In the genomic region with DNA sequence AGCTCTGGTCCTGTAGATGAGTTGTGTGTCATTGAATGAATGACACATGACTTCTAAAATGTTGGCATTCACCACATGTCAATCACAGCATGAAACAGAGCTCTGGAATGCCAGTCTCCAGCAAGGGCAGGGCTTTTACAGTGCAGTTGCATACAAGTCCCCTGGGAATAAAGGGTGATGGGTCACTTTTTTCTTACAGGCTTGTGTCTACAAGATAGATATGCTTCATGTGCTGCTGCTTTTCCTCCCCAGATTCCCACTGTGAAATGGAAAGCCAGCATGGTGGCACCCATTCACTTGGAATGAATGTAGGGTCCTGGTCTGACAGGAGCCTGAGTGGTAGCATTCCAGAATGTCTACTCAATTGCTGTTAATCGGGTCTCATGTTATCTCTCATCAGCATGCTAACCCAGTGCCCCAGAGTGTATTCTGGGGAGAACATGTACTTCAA, we compare ENCODE assay signal across 13 cellular contexts.
DNase-seq lines count a peak whose midpoint lies in the region; ATAC-seq, FAIRE-seq and TF ChIP-seq lines count a peak whose summit lies in the region.
"Had no signal": no experiment of that assay in that cellular context is flagged by ENCODE, and none has a peak within 500 bp of the region (broad histone marks: within the 10 kb centered on the region; RNA-seq: fewer than 3 reads in every experiment).

No MANE protein-coding gene starts in this region.

- no peaks in the 10 kb centered on the region for H3K36me3 ChIP-seq in K562 (ENCODE audit: control insufficient read depth, insufficient read depth, low read length)
- H3K36me3 ChIP-seq in kidney epithelial cell (ENCODE audit: control insufficient read depth, insufficient read depth, low read length), result no peaks in the 10 kb centered on the region
- H3K36me3 ChIP-seq in testis (ENCODE audit: low read depth, missing control alignments), result no peaks in the 10 kb centered on the region
- H3K36me3 ChIP-seq: BLaER1 treated with 17β-estradiol and CSF1 and Interleukin-3, amounts not matched to agents 10 nM and 100 nM; colonic mucosa had no signal

- H2AFZ ChIP-seq in K562 (ENCODE audit: low read depth, low read length), result no peak overlapping the region

- in situ Hi-C loops in K562 (cut with MboI), result no loop called here

- TF ChIP-seq EP300 in K562 (IDR thresholded peaks at IDR 0.05; ENCODE audit: low read length), result no peak

- BruUV-seq in K562 (replicated peaks; lab: Mats Ljungman, UMichigan), result no TSS peak

- CTCF ChIA-PET in K562 (lab: Yijun Ruan, JAX; ENCODE audit: low intra/inter-chr PET ratio), result no interaction called here

- no peak for TF ChIP-seq POLR2A in K562 (conservative IDR thresholded peaks at IDR 0.05)
- TF ChIP-seq POLR2A in testis (IDR thresholded peaks at IDR 0.05), result no peak

- intact Hi-C loops in K562 (cut with micrococcal nuclease), result no loop called here
- intact Hi-C loops in testis (cut with DNase I; ENCODE audit: low total_unique reads), result no loop called here

- POLR2A ChIA-PET in K562 (lab: Yijun Ruan, JAX), result no interaction called here

- peak; percentile 61 for DNase-seq in AG08395 (ENCODE audit: low spot score)
- DNase-seq in LoVo (ENCODE audit: low spot score), result peak; percentile 38
- DNase-seq in K562 (ENCODE audit: extremely low read depth in 1 of 4, low spot score in 3 of 4), result no peak
- DNase-seq in kidney epithelial cell (ENCODE audit: low read depth), result peak; percentile 80
- DNase-seq in testis, result no peak
- no peak for DNase-seq in C1 segment of cervical spinal cord (lab: John Stamatoyannopoulos, UW)
- DNase-seq: activated CD4-positive, CD25-positive, alpha-beta regulatory T cell treated with anti-CD3 and anti-CD28 coated beads, Interleukin-2, amount 50 U/mL, for 72 hours; colonic mucosa; NCI-H2107; Right ventricle myocardium superior had no signal

- H3K4me3 ChIP-seq in K562, result no peak overlapping the region
- no peak overlapping the region for H3K4me3 ChIP-seq in kidney epithelial cell (ENCODE audit: low read depth, low read length)
- no peak overlapping the region for H3K4me3 ChIP-seq in testis
- H3K4me3 ChIP-seq: BLaER1 treated with 17β-estradiol and CSF1 and Interleukin-3, amounts not matched to agents 10 nM and 100 nM; colonic mucosa had no signal

- TF ChIP-seq CTCF in K562 (IDR thresholded peaks at IDR 0.05 in 2 of 3, conservative IDR thresholded peaks at IDR 0.05 in 1 of 3; ENCODE audit: insufficient read depth in 2 of 3, low read depth in 1 of 3, low read length in 3 of 3) (no peak), kidney epithelial cell (IDR thresholded peaks at IDR 0.05; ENCODE audit: insufficient read depth, low read length, poor library complexity, severe bottlenecking) (no peak), testis (IDR thresholded peaks at IDR 0.05) (no peak)

- peak overlapping the region; percentile 30; the same call in 1 of the 2 replicates for H3K4me2 ChIP-seq in K562 (ENCODE audit: insufficient read depth, low read length)
- H3K4me2 ChIP-seq: BLaER1 treated with 17β-estradiol and CSF1 and Interleukin-3, amounts not matched to agents 10 nM and 100 nM had no signal

- H3K9ac ChIP-seq in K562 (ENCODE audit: insufficient read depth in 1 of 2, low read depth in 2 of 2, low read length in 2 of 2), result no peak overlapping the region
- H3K9ac ChIP-seq: BLaER1 treated with 17β-estradiol and CSF1 and Interleukin-3, amounts not matched to agents 10 nM and 100 nM had no signal

- WGBS in K562 (ENCODE audit: insufficient coverage, low coverage, missing lambda C conversion rate), result 57% methylated on average over 1 of the region's 1 CpG
- WGBS in testis, 2 donors, result 57 to 68% methylated on average over 1 of the region's 1 CpG

- TF ChIP-seq RAD21 in K562 (CRISPR knock-in tag; conservative IDR thresholded peaks at IDR 0.05 in 1 of 2, IDR thresholded peaks at IDR 0.05 in 1 of 2), result no peak

- no peaks in the 10 kb centered on the region for H3K9me1 ChIP-seq in K562 (ENCODE audit: control insufficient read depth, insufficient read depth, low read length)

- H3K4me1 ChIP-seq in K562 (replicated peaks in 1 of 2; ENCODE audit: control insufficient read depth in 2 of 2, insufficient read depth in 2 of 2, low read length in 2 of 2), result peaks cover 3 to 15% of the 10 kb centered on the region in 2 experiments; a peak in 3 of 5 replicates
- no peaks in the 10 kb centered on the region for H3K4me1 ChIP-seq in testis
- H3K4me1 ChIP-seq: colonic mucosa had no signal

- peak; percentile 22; the same call in 1 of the 3 replicates for ATAC-seq in K562
- no peak for ATAC-seq in GM21528 (IDR thresholded peaks at IDR 0.05; ENCODE audit: low FRiP score, unreplicated experiment)
- no peak for ATAC-seq in GM21737 (IDR thresholded peaks at IDR 0.05; ENCODE audit: unreplicated experiment)

- H3K79me2 ChIP-seq in K562 (ENCODE audit: control insufficient read depth, insufficient read depth, low read length), result no peaks in the 10 kb centered on the region

- H4K20me1 ChIP-seq in K562 (replicated peaks; ENCODE audit: control insufficient read depth, insufficient read depth, low read length), result no peaks in the 10 kb centered on the region
- H4K20me1 ChIP-seq: BLaER1 treated with 17β-estradiol and CSF1 and Interleukin-3, amounts not matched to agents 10 nM and 100 nM had no signal

- H3K9me3 ChIP-seq in K562 (replicated peaks; ENCODE audit: control insufficient read depth, insufficient read depth, low read depth, low read length) (no peaks in the 10 kb centered on the region), testis (no peaks in the 10 kb centered on the region)
- H3K9me3 ChIP-seq: BLaER1 treated with 17β-estradiol and CSF1 and Interleukin-3, amounts not matched to agents 10 nM and 100 nM; colonic mucosa had no signal

- FAIRE-seq in K562 (lab: Jason Lieb, UNC), result peak; percentile 62

- no peak overlapping the region for H3K27ac ChIP-seq in K562 (ENCODE audit: extremely low read depth, low read depth, low read length)
- H3K27ac ChIP-seq in testis, result no peak overlapping the region
- H3K27ac ChIP-seq: BLaER1 treated with 17β-estradiol and CSF1 and Interleukin-3, amounts not matched to agents 10 nM and 100 nM; colonic mucosa had no signal

- H3K27me3 ChIP-seq in K562 (ENCODE audit: control insufficient read depth in 2 of 2, insufficient read depth in 2 of 2, low read length in 2 of 2) (no peaks in the 10 kb centered on the region), kidney epithelial cell (ENCODE audit: control insufficient read depth, insufficient read depth, low read length) (no peaks in the 10 kb centered on the region), testis (no peaks in the 10 kb centered on the region)
- H3K27me3 ChIP-seq: BLaER1 treated with 17β-estradiol and CSF1 and Interleukin-3, amounts not matched to agents 10 nM and 100 nM; colonic mucosa had no signal

TF ChIP-seq in K562, 482 proteins besides CTCF, POLR2A, EP300 and RAD21:
- TF ChIP-seq ZNF586 (CRISPR knock-in tag; conservative IDR thresholded peaks at IDR 0.05) (no peak), GTF2A2 (tag; IDR thresholded peaks at IDR 0.05) (no peak), POLR2G (IDR thresholded peaks at IDR 0.05; ENCODE audit: low read depth, low read length) (no peak), ZNF785 (CRISPR knock-in tag; IDR thresholded peaks at IDR 0.05) (no peak), CEBPB (tag; IDR thresholded peaks at IDR 0.05) (no peak), EP400 (IDR thresholded peaks at IDR 0.05) (no peak), ELF1 (tag; IDR thresholded peaks at IDR 0.05) (no peak), OTX1 (CRISPR knock-in tag; IDR thresholded peaks at IDR 0.05) (no peak), FOXA1 (IDR thresholded peaks at IDR 0.05; ENCODE audit: borderline replicate concordance) (no peak), GATA2 (CRISPR knock-in tag; IDR thresholded peaks at IDR 0.05) (no peak)
TF ChIP-seq in K562: peak in this region for 0.

Comparison
In these comparisons a context has a peak if more than half of its experiments do, and no peak if none do; other contexts are left out.
1. DNase-seq: peak in AG08395 (single experiment), LoVo (single experiment) and kidney epithelial cell (single experiment); none in K562 (0 of 4), testis (single experiment) and C1 segment of cervical spinal cord (0 of 14).